ENCODE assay signal across 9 cellular contexts in genomic region chr13:94433055-94433947, GRCh38. TPM values are rescaled to one million over a fixed set of nuclear protein-coding genes. Genes with fewer than 3 reads are reported as not detected.
DNase-seq lines count a peak whose midpoint lies in the region; ATAC-seq and TF ChIP-seq lines count a peak whose summit lies in the region.
"Had no signal": no experiment of that assay in that cellular context is flagged by ENCODE, and none has a peak within 500 bp of the region (broad histone marks: within the 10 kb centered on the region; RNA-seq: fewer than 3 reads in every experiment).

No MANE protein-coding gene starts in this region.

- H3K36me3 Mint-ChIP-seq in activated T-cell treated with anti-CD3 and anti-CD28 coated beads, Interleukin-2, amount 50 U/mL, for 24 hours (ENCODE audit: low read depth), result no peaks in the 10 kb centered on the region
- peaks cover 4% of the 10 kb centered on the region for H3K36me3 Mint-ChIP-seq in activated naive CD8-positive, alpha-beta T cell treated with anti-CD3 and anti-CD28 coated beads, Interleukin-2, amount 10 ng/mL, durations not matched to agents 7 days and 5 days
- no peaks in the 10 kb centered on the region for H3K36me3 Mint-ChIP-seq in osteocyte (ENCODE audit: unreplicated experiment)

- H3K36me3 ChIP-seq in trophoblast cell (ENCODE audit: control insufficient read depth in 1 of 2, insufficient read depth in 2 of 2, low read length in 2 of 2), result no peaks in the 10 kb centered on the region
- H3K36me3 ChIP-seq in mesenchymal stem cell (ENCODE audit: control insufficient read depth in 1 of 2, insufficient read depth in 2 of 2, low read depth in 1 of 2, low read length in 2 of 2), result no peaks in the 10 kb centered on the region

- H3K27me3 ChIP-seq in trophoblast cell (ENCODE audit: insufficient read depth, low read length) (no peaks in the 10 kb centered on the region), mesenchymal stem cell (ENCODE audit: control insufficient read depth in 1 of 2, insufficient read depth in 1 of 2, low read length in 2 of 2) (peaks cover 0 to 3% of the 10 kb centered on the region in 2 experiments)

- H2BK15ac ChIP-seq in mesenchymal stem cell (ENCODE audit: low read depth, poor library complexity, severe bottlenecking), result no peak overlapping the region

- H3K14ac ChIP-seq in trophoblast cell (ENCODE audit: low read length) (no peak overlapping the region), mesenchymal stem cell (ENCODE audit: low read length in 2 of 2) (no peak overlapping the region)

- H3K4me1 Mint-ChIP-seq in activated T-cell treated with anti-CD3 and anti-CD28 coated beads, Interleukin-2, amount 50 U/mL, for 24 hours (ENCODE audit: low read depth), result peaks cover 42% of the 10 kb centered on the region
- H3K4me1 Mint-ChIP-seq in activated naive CD8-positive, alpha-beta T cell treated with anti-CD3 and anti-CD28 coated beads, Interleukin-2, amount 10 ng/mL, durations not matched to agents 7 days and 5 days, result peaks cover 11% of the 10 kb centered on the region
- no peaks in the 10 kb centered on the region for H3K4me1 Mint-ChIP-seq in osteocyte (ENCODE audit: unreplicated experiment)

- H3K4me3 ChIP-seq in trophoblast cell (ENCODE audit: low read depth, low read length), result no peak overlapping the region
- no peak overlapping the region for H3K4me3 ChIP-seq in mesenchymal stem cell (ENCODE audit: insufficient read depth in 1 of 2, low read depth in 1 of 2, low read length in 2 of 2)

- H3K23ac ChIP-seq in trophoblast cell (ENCODE audit: low read length) (no peak overlapping the region), mesenchymal stem cell (ENCODE audit: low read length in 2 of 2) (no peak overlapping the region)

- H3K4me1 ChIP-seq in trophoblast cell (ENCODE audit: control insufficient read depth in 1 of 2, insufficient read depth in 2 of 2, low read length in 2 of 2) (no peaks in the 10 kb centered on the region), mesenchymal stem cell (ENCODE audit: control insufficient read depth, insufficient read depth, low read depth, low read length) (no peaks in the 10 kb centered on the region)

- no peak overlapping the region for H4K91ac ChIP-seq in trophoblast cell (ENCODE audit: low read depth, low read length)
- no peak overlapping the region for H4K91ac ChIP-seq in mesenchymal stem cell (ENCODE audit: low read length)

- H3K27ac ChIP-seq in trophoblast cell (ENCODE audit: low read depth, low read length), result no peak overlapping the region
- no peak overlapping the region for H3K27ac ChIP-seq in mesenchymal stem cell (ENCODE audit: low read length, poor library complexity, severe bottlenecking)

- no CpG with 5 or more reads among the region's 18 CpGs for WGBS in trophoblast cell (ENCODE audit: extremely low coverage, insufficient coverage, insufficient read length)
- WGBS in mesenchymal stem cell, result 90% methylated on average over 18 of the region's 18 CpGs

- H2AK5ac ChIP-seq in trophoblast cell (ENCODE audit: low read length) (no peak overlapping the region), mesenchymal stem cell (ENCODE audit: low read length, severe bottlenecking) (no peak overlapping the region)

- no peaks in the 10 kb centered on the region for H3K79me1 ChIP-seq in trophoblast cell (ENCODE audit: low read length)
- H3K79me1 ChIP-seq in mesenchymal stem cell (replicated peaks; ENCODE audit: low read length, poor library complexity, severe bottlenecking), result no peaks in the 10 kb centered on the region

- no peak overlapping the region for H4K8ac ChIP-seq in trophoblast cell (ENCODE audit: low read depth, low read length)
- H4K8ac ChIP-seq in mesenchymal stem cell (ENCODE audit: low read length), result no peak overlapping the region

- TF ChIP-seq CTCF in osteocyte (IDR thresholded peaks at IDR 0.05), result no peak

- H3K9me3 ChIP-seq in trophoblast cell (ENCODE audit: insufficient read depth, low read depth, low read length) (no peaks in the 10 kb centered on the region), mesenchymal stem cell (ENCODE audit: control insufficient read depth, low read length) (no peaks in the 10 kb centered on the region)

- ATAC-seq in activated naive CD8-positive, alpha-beta T cell treated with anti-CD3 and anti-CD28 coated beads, Interleukin-2, amount 10 ng/mL, durations not matched to agents 7 days and 5 days (ENCODE audit: low read depth), result peak; percentile 40

- H2BK5ac ChIP-seq in trophoblast cell (ENCODE audit: low read depth, low read length, poor library complexity) (no peak overlapping the region), mesenchymal stem cell (ENCODE audit: low read depth, low read length, poor library complexity, severe bottlenecking) (no peak overlapping the region)

- H3K9ac ChIP-seq in trophoblast cell (ENCODE audit: low read length), result no peak overlapping the region
- H3K9ac ChIP-seq in mesenchymal stem cell (ENCODE audit: low read length), result no peak overlapping the region

- no peak overlapping the region for H4K12ac ChIP-seq in trophoblast cell (ENCODE audit: low read depth, low read length)

- H2AFZ ChIP-seq in trophoblast cell (ENCODE audit: insufficient read depth, low read length, poor library complexity) (no peak overlapping the region), mesenchymal stem cell (ENCODE audit: low read depth, low read length) (no peak overlapping the region)

- H3K4me2 ChIP-seq in trophoblast cell (ENCODE audit: low read length) (no peak overlapping the region), mesenchymal stem cell (ENCODE audit: low read length, poor library complexity, severe bottlenecking) (no peak overlapping the region)

- H3K27me3 Mint-ChIP-seq in activated T-cell treated with anti-CD3 and anti-CD28 coated beads, Interleukin-2, amount 50 U/mL, for 24 hours, result no peaks in the 10 kb centered on the region
- no peaks in the 10 kb centered on the region for H3K27me3 Mint-ChIP-seq in activated naive CD8-positive, alpha-beta T cell treated with anti-CD3 and anti-CD28 coated beads, Interleukin-2, amount 10 ng/mL, durations not matched to agents 7 days and 5 days
- H3K27me3 Mint-ChIP-seq in osteocyte (ENCODE audit: unreplicated experiment), result peaks cover 64% of the 10 kb centered on the region

- POLR2A ChIA-PET in activated naive CD8-positive, alpha-beta T cell treated with anti-CD3 and anti-CD28 coated beads, Interleukin-2, amount 10 ng/mL, durations not matched to agents 7 days and 5 days (lab: Charles Lee), result no interaction called here

- H3K4me3 Mint-ChIP-seq in activated T-cell treated with anti-CD3 and anti-CD28 coated beads, Interleukin-2, amount 50 U/mL, for 24 hours, result no peak overlapping the region
- no peak overlapping the region for H3K4me3 Mint-ChIP-seq in activated naive CD8-positive, alpha-beta T cell treated with anti-CD3 and anti-CD28 coated beads, Interleukin-2, amount 10 ng/mL, durations not matched to agents 7 days and 5 days
- no peak overlapping the region for H3K4me3 Mint-ChIP-seq in osteocyte (ENCODE audit: unreplicated experiment)

- no peaks in the 10 kb centered on the region for H3K9me3 Mint-ChIP-seq in activated T-cell treated with anti-CD3 and anti-CD28 coated beads, Interleukin-2, amount 50 U/mL, for 24 hours
- H3K9me3 Mint-ChIP-seq in activated naive CD8-positive, alpha-beta T cell treated with anti-CD3 and anti-CD28 coated beads, Interleukin-2, amount 10 ng/mL, durations not matched to agents 7 days and 5 days, result peaks cover 1% of the 10 kb centered on the region
- peaks cover 5% of the 10 kb centered on the region for H3K9me3 Mint-ChIP-seq in osteocyte (ENCODE audit: unreplicated experiment)

- H3K27ac Mint-ChIP-seq in activated T-cell treated with anti-CD3 and anti-CD28 coated beads, Interleukin-2, amount 50 U/mL, for 24 hours, result peak overlapping the region; percentile 45
- no peak overlapping the region for H3K27ac Mint-ChIP-seq in activated naive CD8-positive, alpha-beta T cell treated with anti-CD3 and anti-CD28 coated beads, Interleukin-2, amount 10 ng/mL, durations not matched to agents 7 days and 5 days
- no peak overlapping the region for H3K27ac Mint-ChIP-seq in osteocyte (ENCODE audit: unreplicated experiment)

- DNase-seq in activated T-cell treated with anti-CD3 and anti-CD28 coated beads, Interleukin-2, amount 50 U/mL, for 24 hours, result no peak
- no peak for DNase-seq in activated T-cell treated with anti-CD3 and anti-CD28 coated beads, Interleukin-2, amount 50 U/mL, for 1 hour
- DNase-seq in HPDE6-E6E7 (ENCODE audit: extremely low spot score) (peak; percentile 4), trophoblast cell (peak; percentile 3 to 27), osteocyte (ENCODE audit: extremely low spot score, unreplicated experiment) (no peak), mesenchymal stem cell (no peak)
- no peak for DNase-seq in activated naive CD8-positive, alpha-beta T cell treated with anti-CD3 and anti-CD28 coated beads, Interleukin-2, amount 10 ng/mL, durations not matched to agents 7 days and 5 days
- no peak for DNase-seq in activated effector memory CD4-positive, alpha-beta T cell treated with anti-CD3 and anti-CD28 coated beads, Interleukin-2, amount 50 U/mL, for 16 hours

- no peak overlapping the region for H2BK12ac ChIP-seq in trophoblast cell (ENCODE audit: low read length)
- H2BK12ac ChIP-seq in mesenchymal stem cell (ENCODE audit: low read length in 2 of 2), result no peak overlapping the region

- H3K4ac ChIP-seq in trophoblast cell (ENCODE audit: low read depth, low read length) (no peak overlapping the region), mesenchymal stem cell (ENCODE audit: low read depth in 1 of 2, low read length in 2 of 2) (no peak overlapping the region)

- H2BK120ac ChIP-seq in trophoblast cell (ENCODE audit: insufficient read depth, low read length, poor library complexity) (no peak overlapping the region), mesenchymal stem cell (ENCODE audit: low read depth, low read length) (no peak overlapping the region)

- no peaks in the 10 kb centered on the region for H3K79me2 ChIP-seq in trophoblast cell (ENCODE audit: control insufficient read depth, insufficient read depth, low read length, poor library complexity)

- H3K18ac ChIP-seq in trophoblast cell (ENCODE audit: low read length) (no peak overlapping the region), mesenchymal stem cell (ENCODE audit: low read depth in 1 of 2, low read length in 2 of 2) (no peak overlapping the region)

RNA-seq across cellular contexts. Expression of gene DCT, which starts 46.2 kb away (rescaled TPM):
- under 1 TPM; 0.26 to 0.33 TPM for total RNA-seq in activated naive CD8-positive, alpha-beta T cell treated with anti-CD3 and anti-CD28 coated beads, Interleukin-2, amount 10 ng/mL, durations not matched to agents 7 days and 5 days
- 0.01 and 0.03 TPM in 2 replicates for polyA plus RNA-seq in trophoblast cell (2013)
- total RNA-seq in osteocyte, result not detected in 2 replicates
- polyA plus RNA-seq in mesenchymal stem cell (2013, experiment 1 of 2), result not detected
- not detected for polyA plus RNA-seq in mesenchymal stem cell (2013, experiment 2 of 2)
- total RNA-seq: RPMI7951 had no signal

Comparison
In these comparisons a context has a peak if more than half of its experiments do, and no peak if none do; other contexts are left out.
1. DNase-seq: peak in HPDE6-E6E7 (single experiment) and trophoblast cell (2 of 2); none in activated T-cell treated with anti-CD3 and anti-CD28 coated beads, Interleukin-2, amount 50 U/mL, for 24 hours (single experiment), activated T-cell treated with anti-CD3 and anti-CD28 coated beads, Interleukin-2, amount 50 U/mL, for 1 hour (single experiment), activated naive CD8-positive, alpha-beta T cell treated with anti-CD3 and anti-CD28 coated beads, Interleukin-2, amount 10 ng/mL, durations not matched to agents 7 days and 5 days (single experiment), activated effector memory CD4-positive, alpha-beta T cell treated with anti-CD3 and anti-CD28 coated beads, Interleukin-2, amount 50 U/mL, for 16 hours (single experiment), osteocyte (single experiment) and mesenchymal stem cell (single experiment).